ENCODE assay signal across 18 cellular contexts in genomic region chr2:160261731-160262130, GRCh38.
"Had no signal": no experiment of that assay in that cellular context is flagged by ENCODE, and none has a peak within 500 bp of the region (broad histone marks: within the 10 kb centered on the region; RNA-seq: fewer than 3 reads in every experiment).

No MANE protein-coding gene starts in this region.

- H2AFZ ChIP-seq: parathyroid adenoma had no signal

- H3K9me3 ChIP-seq: colonic mucosa, esophagus squamous epithelium, left lung, lower lobe of right lung, prostate gland, suprapubic skin, tibial artery had no signal

- DNase-seq: colonic mucosa; dermis blood vessel endothelial cell; esophagus squamous epithelium; foreskin melanocyte; heart right ventricle; hypothalamus; left lung; lower lobe of right lung; naive B cell; nephron progenitor cell; stimulated activated CD4-positive, alpha-beta T cell treated with anti-CD3 and anti-CD28 coated beads, Interleukin-4, amount 100 ng/mL, for 1 hour; stimulated activated CD8-positive, alpha-beta memory T cell treated with anti-CD3 and anti-CD28 coated beads, Interleukin-4, amount 100 ng/mL, for 48 hours; stimulated activated naive CD8-positive, alpha-beta T cell treated with anti-CD3 and anti-CD28 coated beads, Interleukin-15, Interleukin-2, amounts not matched to agents 100 U/mL and 50 U/mL, for 24 hours; tibial artery had no signal

- H3K4me3 ChIP-seq: colonic mucosa, esophagus squamous epithelium, heart right ventricle, left lung, lower lobe of right lung, prostate gland, suprapubic skin, tibial artery had no signal

- H3K36me3 ChIP-seq: colonic mucosa, esophagus squamous epithelium, heart right ventricle, left lung, lower lobe of right lung, prostate gland, suprapubic skin, tibial artery had no signal

- H3K79me2 ChIP-seq: parathyroid adenoma had no signal

- H3K9ac ChIP-seq: parathyroid adenoma had no signal

- H3K27ac ChIP-seq: colonic mucosa, esophagus squamous epithelium, heart right ventricle, left lung, lower lobe of right lung, parathyroid adenoma, prostate gland, suprapubic skin, tibial artery had no signal

- H3K27me3 ChIP-seq: colonic mucosa, esophagus squamous epithelium, heart right ventricle, left lung, suprapubic skin, tibial artery had no signal

- ATAC-seq: heart right ventricle; left lung; lower lobe of right lung; stimulated activated effector memory CD8-positive, alpha-beta T cell treated with anti-CD3 and anti-CD28 coated beads, Interleukin-12 subunit alpha, Interleukin-12 subunit beta, amount 100 ng/mL, for 72 hours; stimulated activated naive CD8-positive, alpha-beta T cell treated with anti-CD3 and anti-CD28 coated beads, Interleukin-15, Interleukin-2, amounts not matched to agents 100 U/mL and 50 U/mL, for 24 hours had no signal

- H3K4me1 ChIP-seq: colonic mucosa, heart right ventricle, left lung, lower lobe of right lung, parathyroid adenoma, prostate gland had no signal
